Comparison of ENCODE assay signal across 30 cellular contexts in genomic region chrX:107470971-107471370, GRCh38. TPM values are rescaled to one million over a fixed set of nuclear protein-coding genes. Genes with fewer than 3 reads are reported as not detected.
A peak's percentile ranks its signal among the peaks of the same experiment; 100 is the strongest.
DNase-seq lines count a peak whose midpoint lies in the region; ATAC-seq and TF ChIP-seq lines count a peak whose summit lies in the region.
"Had no signal": no experiment of that assay in that cellular context is flagged by ENCODE, and none has a peak within 500 bp of the region (broad histone marks: within the 10 kb centered on the region; RNA-seq: fewer than 3 reads in every experiment).

No MANE protein-coding gene starts in this region.

- no peak overlapping the region for H2AFZ ChIP-seq in MM.1S (ENCODE audit: low read length)

- H3K27ac Mint-ChIP-seq in progenitor cell of endocrine pancreas: no peak overlapping the region
- H3K27ac Mint-ChIP-seq in activated T-helper 17 cell treated with anti-CD3 and anti-CD28 coated beads, Interleukin-2, amount 50 U/mL, for 72 hours: no peak overlapping the region
- H3K27ac Mint-ChIP-seq in effector memory CD8-positive, alpha-beta T cell: no peak overlapping the region
- H3K27ac Mint-ChIP-seq: activated naive CD4-positive, alpha-beta T cell treated with anti-CD3 and anti-CD28 coated beads, Interleukin-2, amount 50 U/mL, for 24 hours; activated T-helper 1 cell treated with anti-CD3 and anti-CD28 coated beads, Interleukin-12 subunit alpha, Interleukin-12 subunit beta, Interleukin-2, Interleukin-4 antibody, amounts not matched to agents 30 ng/mL and 10 ng/mL and 1 ng/mL, durations not matched to agents 14 hours and 24 hours and 36 hours; HFFc6 had no signal

- no peak for ATAC-seq in activated T-helper 17 cell treated with anti-CD3 and anti-CD28 coated beads, Interleukin-2, amount 50 U/mL, for 72 hours (replicated peaks)
- ATAC-seq in effector memory CD8-positive, alpha-beta T cell (replicated peaks): no peak
- ATAC-seq: activated CD4-positive, CD25-positive, alpha-beta regulatory T cell treated with anti-CD3 and anti-CD28 coated beads, Interleukin-2, amount 50 U/mL, for 24 hours; left lung; psoas muscle had no signal

- CTCF ChIA-PET in GM10248 (lab: Yijun Ruan, JAX): no interaction called here

- H3K27ac ChIP-seq in MM.1S (ENCODE audit: low read length): no peak overlapping the region
- H3K27ac ChIP-seq: cardiac muscle cell, esophagus squamous epithelium, left lung, neutrophil, psoas muscle, SJSA1, testis, uterus had no signal

- TF ChIP-seq CTCF in GM12875 (IDR thresholded peaks at IDR 0.05; ENCODE audit: borderline replicate concordance, insufficient read depth, low read depth, low read length) (0 out of 2 replicates have a peak, but pooled peaks have one; percentile 6), MM.1S (IDR thresholded peaks at IDR 0.05; ENCODE audit: low read length) (peak; percentile 4; the same call in 1 of the 2 replicates), choroid plexus epithelial cell (conservative IDR thresholded peaks at IDR 0.05; ENCODE audit: low read depth, low read length) (peak; percentile 30), progenitor cell of endocrine pancreas (IDR thresholded peaks at IDR 0.05; ENCODE audit: unreplicated experiment) (peak; percentile 26), GM10248 (IDR thresholded peaks at IDR 0.05; ENCODE audit: control extremely low read depth, extremely low read depth, low read depth, missing control alignments) (no peak)

- H3K9me3 ChIP-seq in MM.1S (replicated peaks; ENCODE audit: insufficient read depth, low read length): no peaks in the 10 kb centered on the region
- H3K9me3 ChIP-seq: esophagus squamous epithelium, left lung, neutrophil, psoas muscle, SJSA1, testis, uterus had no signal

- peaks cover 3% of the 10 kb centered on the region for H3K27me3 Mint-ChIP-seq in progenitor cell of endocrine pancreas
- H3K27me3 Mint-ChIP-seq in activated T-helper 17 cell treated with anti-CD3 and anti-CD28 coated beads, Interleukin-2, amount 50 U/mL, for 72 hours: peaks cover 8% of the 10 kb centered on the region
- H3K27me3 Mint-ChIP-seq in effector memory CD8-positive, alpha-beta T cell: no peaks in the 10 kb centered on the region

- POLR2A ChIA-PET in GM10248 (lab: Yijun Ruan, JAX): no interaction called here

- no peak for DNase-seq in MM.1S
- DNase-seq in choroid plexus epithelial cell (ENCODE audit: low read depth): no peak
- no peak for DNase-seq in progenitor cell of endocrine pancreas (ENCODE audit: low spot score, unreplicated experiment)
- no peak for DNase-seq in effector memory CD8-positive, alpha-beta T cell
- DNase-seq in GM10248 (ENCODE audit: extremely low spot score): no peak
- DNase-seq: activated CD4-positive, alpha-beta T cell treated with anti-CD3 and anti-CD28 coated beads, Interleukin-2, amount 50 U/mL, for 48 hours; amygdala; cortex of kidney; esophagus squamous epithelium; HFFc6; left lung; mesenchymal stem cell; NCI-H1048; NCI-H1694; NCI-H2171; NCI-H510A treated with DMSO at 0.1 percent for 48 hours; NK-92 treated with Interleukin-12 subunit alpha and Interleukin-12 subunit beta, amount 100 ng/mL, for 24 hours; psoas muscle; stimulated activated naive CD4-positive, alpha-beta T cell treated with Interleukin-2 at 50 U/mL for 16 hours; T-helper 1 cell; testis; uterus had no signal

- H3K9ac ChIP-seq in MM.1S (ENCODE audit: low read length): no peak overlapping the region

- H3K79me2 ChIP-seq in MM.1S (ENCODE audit: low read length): no peaks in the 10 kb centered on the region

- H3K4me1 ChIP-seq in MM.1S (ENCODE audit: low read length): no peaks in the 10 kb centered on the region
- H3K4me1 ChIP-seq: esophagus squamous epithelium, left lung, psoas muscle, SJSA1, testis, uterus had no signal

- H4K20me1 ChIP-seq in MM.1S (ENCODE audit: insufficient read depth, low read length): no peaks in the 10 kb centered on the region

- H3K4me1 Mint-ChIP-seq in progenitor cell of endocrine pancreas (ENCODE audit: low read depth): no peaks in the 10 kb centered on the region
- no peaks in the 10 kb centered on the region for H3K4me1 Mint-ChIP-seq in activated T-helper 17 cell treated with anti-CD3 and anti-CD28 coated beads, Interleukin-2, amount 50 U/mL, for 72 hours
- H3K4me1 Mint-ChIP-seq in effector memory CD8-positive, alpha-beta T cell (ENCODE audit: low read depth in 2 of 2): peaks cover 2 to 9% of the 10 kb centered on the region in 2 donors
- H3K4me1 Mint-ChIP-seq: activated naive CD4-positive, alpha-beta T cell treated with anti-CD3 and anti-CD28 coated beads, Interleukin-2, amount 50 U/mL, for 24 hours had no signal

- no peak overlapping the region for H3K4me2 ChIP-seq in MM.1S (ENCODE audit: low read depth, low read length)

- no peaks in the 10 kb centered on the region for H3K27me3 ChIP-seq in MM.1S (replicated peaks; ENCODE audit: insufficient read depth, low read length)
- H3K27me3 ChIP-seq: cardiac muscle cell, left lung, neutrophil, SJSA1, testis, uterus had no signal

- H3K9me3 Mint-ChIP-seq in progenitor cell of endocrine pancreas (ENCODE audit: low read depth): peaks cover 16% of the 10 kb centered on the region
- no peaks in the 10 kb centered on the region for H3K9me3 Mint-ChIP-seq in activated T-helper 17 cell treated with anti-CD3 and anti-CD28 coated beads, Interleukin-2, amount 50 U/mL, for 72 hours
- no peaks in the 10 kb centered on the region for H3K9me3 Mint-ChIP-seq in effector memory CD8-positive, alpha-beta T cell
- H3K9me3 Mint-ChIP-seq: activated naive CD4-positive, alpha-beta T cell treated with anti-CD3 and anti-CD28 coated beads, Interleukin-2, amount 50 U/mL, for 24 hours; activated T-helper 1 cell treated with anti-CD3 and anti-CD28 coated beads, Interleukin-12 subunit alpha, Interleukin-12 subunit beta, Interleukin-2, Interleukin-4 antibody, amounts not matched to agents 30 ng/mL and 10 ng/mL and 1 ng/mL, durations not matched to agents 14 hours and 24 hours and 36 hours; HFFc6 had no signal

- H3K36me3 Mint-ChIP-seq in progenitor cell of endocrine pancreas (ENCODE audit: insufficient read depth): no peaks in the 10 kb centered on the region
- H3K36me3 Mint-ChIP-seq in activated T-helper 17 cell treated with anti-CD3 and anti-CD28 coated beads, Interleukin-2, amount 50 U/mL, for 72 hours (ENCODE audit: low read depth): no peaks in the 10 kb centered on the region
- no peaks in the 10 kb centered on the region for H3K36me3 Mint-ChIP-seq in effector memory CD8-positive, alpha-beta T cell (ENCODE audit: insufficient read depth)
- H3K36me3 Mint-ChIP-seq: activated naive CD4-positive, alpha-beta T cell treated with anti-CD3 and anti-CD28 coated beads, Interleukin-2, amount 50 U/mL, for 24 hours had no signal

- no peak overlapping the region for H3K4me3 Mint-ChIP-seq in progenitor cell of endocrine pancreas (ENCODE audit: low read depth)
- H3K4me3 Mint-ChIP-seq in activated T-helper 17 cell treated with anti-CD3 and anti-CD28 coated beads, Interleukin-2, amount 50 U/mL, for 72 hours: no peak overlapping the region
- H3K4me3 Mint-ChIP-seq in effector memory CD8-positive, alpha-beta T cell: no peak overlapping the region
- H3K4me3 Mint-ChIP-seq: activated naive CD4-positive, alpha-beta T cell treated with anti-CD3 and anti-CD28 coated beads, Interleukin-2, amount 50 U/mL, for 24 hours; activated T-helper 1 cell treated with anti-CD3 and anti-CD28 coated beads, Interleukin-12 subunit alpha, Interleukin-12 subunit beta, Interleukin-2, Interleukin-4 antibody, amounts not matched to agents 30 ng/mL and 10 ng/mL and 1 ng/mL, durations not matched to agents 14 hours and 24 hours and 36 hours; HFFc6 had no signal

- H3K9me2 ChIP-seq in MM.1S (replicated peaks; ENCODE audit: insufficient read depth, low read length): no peaks in the 10 kb centered on the region

- no peak overlapping the region for H3K4me3 ChIP-seq in GM12875 (ENCODE audit: low read depth, low read length)
- no peak overlapping the region for H3K4me3 ChIP-seq in MM.1S (ENCODE audit: low read length)
- no peak overlapping the region for H3K4me3 ChIP-seq in choroid plexus epithelial cell (ENCODE audit: low read depth, low read length)
- H3K4me3 ChIP-seq: cardiac muscle cell, esophagus squamous epithelium, left lung, psoas muscle, SJSA1, testis, uterus had no signal

- H3K36me3 ChIP-seq in MM.1S (replicated peaks; ENCODE audit: insufficient read depth, low read length): no peaks in the 10 kb centered on the region
- H3K36me3 ChIP-seq: cardiac muscle cell, esophagus squamous epithelium, left lung, neutrophil, SJSA1, uterus had no signal

- H3F3A ChIP-seq in MM.1S (ENCODE audit: insufficient read depth, low read length): no peaks in the 10 kb centered on the region

RNA-seq across cellular contexts. Expression of gene FRMPD3, which starts 21.5 kb away (rescaled TPM):
- 0.53 and 0.74 TPM in 2 replicates for total RNA-seq in progenitor cell of endocrine pancreas
- not detected for total RNA-seq in activated T-helper 17 cell treated with anti-CD3 and anti-CD28 coated beads, Interleukin-2, amount 50 U/mL, for 72 hours
- total RNA-seq: activated T-helper 1 cell treated with anti-CD3 and anti-CD28 coated beads, Interleukin-12 subunit alpha, Interleukin-12 subunit beta, Interleukin-2, Interleukin-4 antibody, amounts not matched to agents 30 ng/mL and 10 ng/mL and 1 ng/mL, durations not matched to agents 14 hours and 24 hours and 36 hours; SJSA1 had no signal
